In the genomic region with DNA sequence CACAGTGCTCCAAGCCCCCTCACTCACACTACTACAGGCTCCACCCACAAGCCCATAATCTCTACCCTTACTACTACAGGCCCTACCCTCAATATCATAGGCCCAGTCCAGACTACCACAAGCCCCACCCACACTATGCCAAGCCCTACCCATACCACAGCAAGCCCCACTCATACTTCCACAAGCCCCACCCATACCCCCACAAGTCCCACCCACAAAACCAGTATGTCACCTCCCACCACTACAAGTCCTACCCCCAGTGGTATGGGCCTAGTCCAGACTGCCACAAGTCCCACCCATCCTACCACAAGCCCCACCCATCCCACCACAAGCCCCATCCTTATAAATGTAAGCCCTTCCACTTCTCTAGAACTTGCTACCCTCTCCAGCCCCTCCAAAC, we compare ENCODE assay signal across 9 cellular contexts. TPM values are rescaled to one million over a fixed set of nuclear protein-coding genes. Genes with fewer than 3 reads are reported as not detected.
DNase-seq lines count a peak whose midpoint lies in the region; ATAC-seq lines count a peak whose summit lies in the region.
"Had no signal": no experiment of that assay in that cellular context is flagged by ENCODE, and none has a peak within 500 bp of the region (broad histone marks: within the 10 kb centered on the region; RNA-seq: fewer than 3 reads in every experiment).

No MANE protein-coding gene starts in this region.

- DNase-seq in Daoy (ENCODE audit: low read depth) (peak; percentile 63), HUDEP-2 (lab: John Stamatoyannopoulos, UW; ENCODE audit: unreplicated experiment in 76 of 76) (peak in 70 of 76 experiments; percentile 28 to 93 (median 82)), UCSD-AML1 (lab: John Stamatoyannopoulos, UW; ENCODE audit: unreplicated experiment) (peak; percentile 83), cerebellar cortex (ENCODE audit: low spot score) (peak; percentile 50), non-pigmented ciliary epithelial cell (ENCODE audit: low read depth) (peak; percentile 26), medulla oblongata (ENCODE audit: extremely low spot score) (no peak), left lobe of liver (ENCODE audit: low spot score) (no peak)

- ATAC-seq in left lobe of liver (no peak), GM21367 (IDR thresholded peaks at IDR 0.05; ENCODE audit: unreplicated experiment) (no peak)

RNA-seq across cellular contexts. Expression of a gene that starts 13.8 kb away (rescaled TPM):
- 5.4 and 6.3 TPM in 2 replicates for total RNA-seq in Daoy (2014; rRNA removed; shearing (Covaris generic))
- total RNA-seq in left lobe of liver = 29.7 TPM

RNA-seq across cellular contexts. Expression of a gene that starts 19.9 kb away (rescaled TPM):
- 25.9 and 30.8 TPM in 2 replicates for total RNA-seq in Daoy (2014; rRNA removed; shearing (Covaris generic))
- total RNA-seq in left lobe of liver = 13.4 TPM

RNA-seq across cellular contexts. Expression of a gene that starts 59.1 kb away (rescaled TPM):
- total RNA-seq in Daoy (2014; rRNA removed; shearing (Covaris generic)) = not detected in 2 replicates
- not detected for total RNA-seq in left lobe of liver
- total RNA-seq: heart left ventricle had no signal

Comparison
In these comparisons a context has a peak if more than half of its experiments do, and no peak if none do; other contexts are left out.
1. DNase-seq: peak in Daoy (single experiment), HUDEP-2 (70 of 76), UCSD-AML1 (single experiment), cerebellar cortex (single experiment) and non-pigmented ciliary epithelial cell (single experiment); none in medulla oblongata (single experiment) and left lobe of liver (single experiment).